1 cellular context compared by ENCODE assay signal in genomic region chr12:53221203-53222076, GRCh38.
TF ChIP-seq lines count a peak whose summit lies in the region.

No MANE protein-coding gene starts in this region.

TF ChIP-seq in endothelial cell of umbilical vein, 7 proteins besides CTCF, POLR2A, EP300 and RAD21:
- TF ChIP-seq JUN (IDR thresholded peaks at IDR 0.05; ENCODE audit: borderline replicate concordance, insufficient read depth, insufficient read length, low read depth) (no peak), POLR2AphosphoS5 (IDR thresholded peaks at IDR 0.05; ENCODE audit: insufficient read depth, low read depth, low read length) (no peak), MAX (IDR thresholded peaks at IDR 0.05; ENCODE audit: insufficient read depth, insufficient read length) (no peak), GATA2 (IDR thresholded peaks at IDR 0.05; ENCODE audit: insufficient read depth, insufficient read length, low read depth, low read length) (no peak), EZH2 (IDR thresholded peaks at IDR 0.05; ENCODE audit: borderline replicate concordance, low read depth, low read length, severe bottlenecking) (no peak), FOS (IDR thresholded peaks at IDR 0.05; ENCODE audit: borderline replicate concordance, insufficient read depth, low read length) (no peak), MYC (IDR thresholded peaks at IDR 0.05; ENCODE audit: low read depth, low read length) (no peak)
